1 cellular context compared by ENCODE assay signal in genomic region chr20:1467082-1467354, GRCh38.
TF ChIP-seq lines count a peak whose summit lies in the region.

No MANE protein-coding gene starts in this region.

TF ChIP-seq in HepG2, 621 proteins besides CTCF, POLR2A, EP300 and RAD21 (continued from another document):
- no peak for TF ChIP-seq AFF4 (CRISPR knock-in tag; IDR thresholded peaks at IDR 0.05)
- no peak for TF ChIP-seq NR2F1 (CRISPR knock-in tag; IDR thresholded peaks at IDR 0.05)
- no peak for TF ChIP-seq ERF (CRISPR knock-in tag; IDR thresholded peaks at IDR 0.05)
- 0 out of 2 replicates have a peak, but pooled peaks have one; percentile 5 for TF ChIP-seq ZNF12 (CRISPR knock-in tag; IDR thresholded peaks at IDR 0.05)
- no peak for TF ChIP-seq ZNF550 (CRISPR knock-in tag; IDR thresholded peaks at IDR 0.05; ENCODE audit: borderline replicate concordance)
